10 cellular contexts compared by ENCODE assay signal in genomic region chr11:69841859-69842698, GRCh38. TPM values are rescaled to one million over a fixed set of nuclear protein-coding genes. Genes with fewer than 3 reads are reported as not detected.
DNase-seq lines count a peak whose midpoint lies in the region; ATAC-seq and TF ChIP-seq lines count a peak whose summit lies in the region.
"Had no signal": no experiment of that assay in that cellular context is flagged by ENCODE, and none has a peak within 500 bp of the region (broad histone marks: within the 10 kb centered on the region; RNA-seq: fewer than 3 reads in every experiment).

No MANE protein-coding gene starts in this region.

- CTCF ChIA-PET in PC-9 (lab: Charles Lee), result interaction anchor here (0.5 kb wide), 1 partner anchor 72 kb away, joined by 6 read pairs; no protein-coding TSS in a partner anchor

- TF ChIP-seq CTCF in left ventricle myocardium inferior (IDR thresholded peaks at IDR 0.05; ENCODE audit: borderline replicate concordance), result peak; percentile 47
- TF ChIP-seq CTCF in PC-9 (conservative IDR thresholded peaks at IDR 0.05), result peak; percentile 66
- TF ChIP-seq CTCF in fibroblast of lung (conservative IDR thresholded peaks at IDR 0.05 in 1 of 2, IDR thresholded peaks at IDR 0.05 in 1 of 2; ENCODE audit: low read depth in 1 of 2, low read length in 2 of 2), result peak; percentile 19 to 37
- TF ChIP-seq CTCF in transverse colon (IDR thresholded peaks at IDR 0.05), result peak in 4 of 5 experiments; percentile 15 to 36 (median 22)

- no peak overlapping the region for H3K27ac ChIP-seq in left ventricle myocardium inferior (replicated peaks)
- no peak overlapping the region for H3K27ac ChIP-seq in PC-9
- H3K27ac ChIP-seq in fibroblast of lung (ENCODE audit: insufficient read depth, low read length), result no peak overlapping the region
- no peak overlapping the region for H3K27ac ChIP-seq in transverse colon

- H4K20me1 ChIP-seq in PC-9 (ENCODE audit: insufficient read depth), result no peaks in the 10 kb centered on the region
- H4K20me1 ChIP-seq in fibroblast of lung (ENCODE audit: control insufficient read depth, extremely low read depth, insufficient read depth, low read length), result no peaks in the 10 kb centered on the region

- H3K9me2 ChIP-seq in PC-9 (ENCODE audit: insufficient read depth), result no peaks in the 10 kb centered on the region

- H3K36me3 ChIP-seq in left ventricle myocardium inferior (no peaks in the 10 kb centered on the region), PC-9 (ENCODE audit: low read depth) (no peaks in the 10 kb centered on the region), fibroblast of lung (ENCODE audit: control insufficient read depth, insufficient read depth, low read length) (no peaks in the 10 kb centered on the region), transverse colon (no peaks in the 10 kb centered on the region)

- H3K9me3 ChIP-seq in left ventricle myocardium inferior (replicated peaks), result no peaks in the 10 kb centered on the region
- no peaks in the 10 kb centered on the region for H3K9me3 ChIP-seq in PC-9 (ENCODE audit: insufficient read depth, low read depth)
- no peaks in the 10 kb centered on the region for H3K9me3 ChIP-seq in fibroblast of lung (ENCODE audit: control insufficient read depth, insufficient read depth, low read depth, low read length)
- H3K9me3 ChIP-seq in transverse colon, result no peaks in the 10 kb centered on the region

- WGBS in transverse colon (ENCODE audit: low coverage in 1 of 2), 2 donors, result 59 to 70% methylated on average over 2 to 13 of the region's 13 CpGs

- no peak for TF ChIP-seq POLR2A in transverse colon (IDR thresholded peaks at IDR 0.05)

- ATAC-seq in left ventricle myocardium superior (no peak), esophagus mucosa (no peak), HG03442 (IDR thresholded peaks at IDR 0.05; ENCODE audit: unreplicated experiment) (no peak)

- POLR2A ChIA-PET in PC-9 (lab: Charles Lee; ENCODE audit: unreplicated experiment), result no interaction called here

- intact Hi-C loops in left ventricle myocardium inferior (cut with micrococcal nuclease) (no loop called here), left ventricle myocardium superior (cut with micrococcal nuclease) (no loop called here), PC-9 (cut with micrococcal nuclease; ENCODE audit: unreplicated experiment) (loop anchor here (2.0 kb wide), 1 partner anchor 17 kb away; no protein-coding TSS in a partner anchor), transverse colon (cut with DNase I; ENCODE audit: low total_unique reads) (no loop called here)

- H3K4me3 ChIP-seq in left ventricle myocardium inferior (no peak overlapping the region), PC-9 (no peak overlapping the region), fibroblast of lung (replicated peaks in 1 of 4; ENCODE audit: control extremely low read depth in 1 of 4, insufficient read depth in 1 of 4, low read depth in 3 of 4, low read length in 4 of 4) (no peak overlapping the region), transverse colon (no peak overlapping the region)

- no TSS peak for BruUV-seq in PC-9 (replicated peaks; lab: Mats Ljungman, UMichigan)

- in situ Hi-C loops in transverse colon (cut with MboI; ENCODE audit: low pct_ligation_motif_present in 1 of 4, low pct_unique_long_range_greater_than_20kb in 1 of 4, low sequenced_read_pairs in 3 of 4), result no loop called here

- H3F3A ChIP-seq in PC-9 (ENCODE audit: insufficient read depth, low read depth), result peaks cover 29% of the 10 kb centered on the region; the same call in 1 of the 2 replicates

- H3K9ac ChIP-seq in fibroblast of lung (ENCODE audit: insufficient read depth, low read length), result no peak overlapping the region

- DNase-seq in left ventricle myocardium inferior (no peak), left ventricle myocardium superior (no peak), PC-9 (no peak), fibroblast of lung (ENCODE audit: low read depth in 2 of 2) (no peak), transverse colon (no peak), amniotic stem cell (lab: John Stamatoyannopoulos, UW) (no peak)
- DNase-seq: activated B cell treated with CpG ODN at 0.5 μM for 24 hours had no signal

- H3K27me3 ChIP-seq in left ventricle myocardium inferior (ENCODE audit: low read depth), result peaks cover 73% of the 10 kb centered on the region
- H3K27me3 ChIP-seq in PC-9 (ENCODE audit: insufficient read depth, low read depth), result no peaks in the 10 kb centered on the region
- peaks cover 4% of the 10 kb centered on the region for H3K27me3 ChIP-seq in fibroblast of lung (ENCODE audit: control insufficient read depth, insufficient read depth, low read length)
- peaks cover 18% of the 10 kb centered on the region for H3K27me3 ChIP-seq in transverse colon

- no peaks in the 10 kb centered on the region for H3K79me2 ChIP-seq in PC-9 (ENCODE audit: low read depth)
- H3K79me2 ChIP-seq in fibroblast of lung (ENCODE audit: control insufficient read depth, insufficient read depth, low read length), result no peaks in the 10 kb centered on the region

- TF ChIP-seq EP300 in transverse colon (IDR thresholded peaks at IDR 0.05; ENCODE audit: low read depth), result no peak

- no peak overlapping the region for H3K4me2 ChIP-seq in PC-9
- no peak overlapping the region for H3K4me2 ChIP-seq in fibroblast of lung (ENCODE audit: extremely low read depth, insufficient read depth, low read length)

- H2AFZ ChIP-seq in PC-9, result no peak overlapping the region
- no peak overlapping the region for H2AFZ ChIP-seq in fibroblast of lung (ENCODE audit: low read length)

- no peaks in the 10 kb centered on the region for H3K4me1 ChIP-seq in left ventricle myocardium inferior
- peaks cover 10% of the 10 kb centered on the region for H3K4me1 ChIP-seq in PC-9 (replicated peaks; ENCODE audit: insufficient read depth)
- no peaks in the 10 kb centered on the region for H3K4me1 ChIP-seq in fibroblast of lung (ENCODE audit: control insufficient read depth, extremely low read depth, insufficient read depth, low read length)
- H3K4me1 ChIP-seq in transverse colon, result no peaks in the 10 kb centered on the region

RNA-seq across cellular contexts. Expression of gene FGF3, which starts 22.9 kb away (rescaled TPM):
- not detected for total RNA-seq in left ventricle myocardium inferior
- not detected for total RNA-seq in left ventricle myocardium superior
- not detected in 2 replicates for total RNA-seq in PC-9 (2021)
- total RNA-seq in fibroblast of lung, result not detected in 2 replicates
- polyA plus RNA-seq in fibroblast of lung, result not detected in 2 replicates
- not detected in 2 replicates for polyA plus RNA-seq in fibroblast of lung (2012)
- polyA minus RNA-seq in fibroblast of lung (ENCODE audit: low replicate concordance), result not detected in 2 replicates
- total RNA-seq in transverse colon, result not detected
- total RNA-seq in esophagus mucosa, result not detected
- total RNA-seq: activated B cell treated with CpG ODN at 0.5 μM for 24 hours, glomerular endothelial cell had no signal
